ENCODE assay signal across 16 cellular contexts in genomic region chr6:123127807-123128206, GRCh38.
"Had no signal": no experiment of that assay in that cellular context is flagged by ENCODE, and none has a peak within 500 bp of the region (broad histone marks: within the 10 kb centered on the region; RNA-seq: fewer than 3 reads in every experiment).

No MANE protein-coding gene starts in this region.

- H3K9me3 ChIP-seq: gastroesophageal sphincter, left ventricle myocardium inferior, psoas muscle, transverse colon had no signal

- H3K4me3 ChIP-seq: gastroesophageal sphincter, left ventricle myocardium inferior, psoas muscle, transverse colon had no signal

- H3K4me1 ChIP-seq: gastroesophageal sphincter, left ventricle myocardium inferior, psoas muscle, transverse colon had no signal

- DNase-seq: activated CD4-positive, alpha-beta T cell treated with anti-CD3 and anti-CD28 coated beads for 48 hours; activated CD8-positive, alpha-beta memory T cell treated with anti-CD3 and anti-CD28 coated beads for 24 hours; activated naive CD4-positive, alpha-beta T cell treated with anti-CD3 and anti-CD28 coated beads, Interleukin-2, amount 10 ng/mL, durations not matched to agents 7 days and 5 days; activated T-cell treated with anti-CD3 and anti-CD28 coated beads for 4 hours; cortex of kidney; effector CD8-positive, alpha-beta T cell; kidney; left ventricle myocardium inferior; psoas muscle; stimulated activated CD4-positive, alpha-beta T cell treated with anti-CD3 and anti-CD28 coated beads, Interleukin-2, amount 100 ng/mL, for 24 hours; stimulated activated naive CD4-positive, alpha-beta T cell; substantia nigra; transverse colon had no signal

- FAIRE-seq: kidney had no signal

- H3K36me3 ChIP-seq: gastroesophageal sphincter, left ventricle myocardium inferior, transverse colon had no signal

- ATAC-seq: gastroesophageal sphincter, psoas muscle, sciatic nerve had no signal

- H3K27me3 ChIP-seq: gastroesophageal sphincter, transverse colon had no signal

- H3K27ac ChIP-seq: epithelial cell of prostate, gastroesophageal sphincter, left ventricle myocardium inferior, psoas muscle, transverse colon had no signal
